In genomic region chr7:41809081-41809480, GRCh38 we compare ENCODE assay signal across 23 cellular contexts.
"Had no signal": no experiment of that assay in that cellular context is flagged by ENCODE, and none has a peak within 500 bp of the region (broad histone marks: within the 10 kb centered on the region; RNA-seq: fewer than 3 reads in every experiment).

No MANE protein-coding gene starts in this region.

- H3K27me3 ChIP-seq: heart left ventricle, right lobe of liver, spleen, tibial artery, upper lobe of left lung, uterus had no signal

- H3K36me3 ChIP-seq: heart left ventricle, prostate gland, right lobe of liver, spleen, tibial artery, upper lobe of left lung, uterus had no signal

- H3K27me3 Mint-ChIP-seq: naive thymus-derived CD4-positive, alpha-beta T cell; stimulated activated memory B cell treated with anti-CD40 and anti-IgM and Interleukin-4, amounts not matched to agents 10 μg/mL and 1 μg/mL and 100 μg/mL, for 72 hours; stimulated activated naive CD8-positive, alpha-beta T cell treated with anti-CD3 and anti-CD28 coated beads, Interleukin-15, Interleukin-2, amounts not matched to agents 100 ng/mL and 50 ng/mL, for 24 hours had no signal

- H3K4me3 Mint-ChIP-seq: naive thymus-derived CD4-positive, alpha-beta T cell; nephron progenitor cell; stimulated activated memory B cell treated with anti-CD40 and anti-IgM and Interleukin-4, amounts not matched to agents 10 μg/mL and 1 μg/mL and 100 μg/mL, for 72 hours; stimulated activated naive CD8-positive, alpha-beta T cell treated with anti-CD3 and anti-CD28 coated beads, Interleukin-15, Interleukin-2, amounts not matched to agents 100 ng/mL and 50 ng/mL, for 24 hours had no signal

- H3K27ac ChIP-seq: heart left ventricle, parathyroid adenoma, prostate gland, right lobe of liver, spleen, tibial artery, upper lobe of left lung, uterus had no signal

- H3K36me3 Mint-ChIP-seq: naive thymus-derived CD4-positive, alpha-beta T cell; stimulated activated memory B cell treated with anti-CD40 and anti-IgM and Interleukin-4, amounts not matched to agents 10 μg/mL and 1 μg/mL and 100 μg/mL, for 72 hours had no signal

- H3K79me2 ChIP-seq: parathyroid adenoma had no signal

- DNase-seq: dermis blood vessel endothelial cell; erythroblast; foreskin melanocyte; heart left ventricle; hippocampal formation; islet precursor cell; naive thymus-derived CD4-positive, alpha-beta T cell; nephron progenitor cell; retina; right lobe of liver; spleen; stimulated activated CD4-positive, alpha-beta T cell treated with anti-CD3 and anti-CD28 coated beads, Interleukin-15, amount 100 ng/mL, for 24 hours; stimulated activated CD4-positive, alpha-beta T cell treated with anti-CD3 and anti-CD28 coated beads, Interleukin-1b, Interleukin-23, amount 100 ng/mL, for 48 hours; stimulated activated CD4-positive, alpha-beta T cell treated with anti-CD3 and anti-CD28 coated beads, Interleukin-4, amount 100 ng/mL, for 24 hours; tibial artery; upper lobe of left lung; uterus had no signal

- H3K9me3 ChIP-seq: prostate gland, right lobe of liver, tibial artery, upper lobe of left lung, uterus had no signal

- H3K4me1 ChIP-seq: parathyroid adenoma, prostate gland, right lobe of liver, spleen, upper lobe of left lung, uterus had no signal

- H3K27ac Mint-ChIP-seq: naive thymus-derived CD4-positive, alpha-beta T cell; nephron progenitor cell; stimulated activated naive CD8-positive, alpha-beta T cell treated with anti-CD3 and anti-CD28 coated beads, Interleukin-15, Interleukin-2, amounts not matched to agents 100 ng/mL and 50 ng/mL, for 24 hours had no signal

- H2AFZ ChIP-seq: parathyroid adenoma had no signal

- FAIRE-seq: endothelial cell of umbilical vein had no signal

- H3K9ac ChIP-seq: parathyroid adenoma had no signal

- ATAC-seq: heart left ventricle; left lobe of liver; naive thymus-derived CD4-positive, alpha-beta T cell; right lobe of liver had no signal

- H3K9me3 Mint-ChIP-seq: stimulated activated memory B cell treated with anti-CD40 and anti-IgM and Interleukin-4, amounts not matched to agents 10 μg/mL and 1 μg/mL and 100 μg/mL, for 72 hours; stimulated activated naive CD8-positive, alpha-beta T cell treated with anti-CD3 and anti-CD28 coated beads, Interleukin-15, Interleukin-2, amounts not matched to agents 100 ng/mL and 50 ng/mL, for 24 hours had no signal

- H3K4me3 ChIP-seq: heart left ventricle, prostate gland, right lobe of liver, spleen, tibial artery, upper lobe of left lung, uterus had no signal
